20 cellular contexts compared by ENCODE assay signal in the genomic region with DNA sequence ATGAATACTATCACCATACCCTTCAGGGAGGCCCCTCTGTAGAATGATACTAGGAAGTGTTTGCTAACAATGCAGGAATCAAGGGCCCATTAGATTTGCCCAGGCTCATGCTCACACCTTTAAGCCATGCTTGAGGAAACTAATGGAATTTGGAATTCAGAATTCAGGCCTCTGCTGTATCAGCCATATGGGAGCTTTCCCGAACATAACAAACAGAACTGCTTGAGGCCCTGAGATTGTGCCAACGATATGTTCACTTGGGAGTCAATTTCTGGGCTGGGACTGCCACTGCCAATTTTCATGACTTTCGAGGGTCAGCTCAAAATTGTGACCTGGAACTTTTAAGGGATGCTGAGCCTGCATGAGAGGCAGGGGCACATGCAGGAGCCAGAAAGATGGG.
DNase-seq lines count a peak whose midpoint lies in the region; ATAC-seq and TF ChIP-seq lines count a peak whose summit lies in the region.
"Had no signal": no experiment of that assay in that cellular context is flagged by ENCODE, and none has a peak within 500 bp of the region (broad histone marks: within the 10 kb centered on the region; RNA-seq: fewer than 3 reads in every experiment).

No MANE protein-coding gene starts in this region.

- H3K9me3 ChIP-seq in SK-N-SH (no peaks in the 10 kb centered on the region), parathyroid adenoma (ENCODE audit: control insufficient read depth, low read length) (no peaks in the 10 kb centered on the region), transverse colon (no peaks in the 10 kb centered on the region)
- H3K9me3 ChIP-seq: BE2C had no signal

- no peaks in the 10 kb centered on the region for H3K9me2 ChIP-seq in SK-N-SH

- no peak for TF ChIP-seq POLR2A in transverse colon (IDR thresholded peaks at IDR 0.05)

- no peak overlapping the region for H3K27ac Mint-ChIP-seq in nephron progenitor cell
- H3K27ac Mint-ChIP-seq: CD4-positive, CD25-positive, alpha-beta regulatory T cell; HFFc6 had no signal

- no peak overlapping the region for H3K4me3 Mint-ChIP-seq in nephron progenitor cell
- H3K4me3 Mint-ChIP-seq: CD4-positive, CD25-positive, alpha-beta regulatory T cell; HFFc6 had no signal

- H3K9me3 Mint-ChIP-seq in nephron progenitor cell = no peaks in the 10 kb centered on the region
- H3K9me3 Mint-ChIP-seq: CD4-positive, CD25-positive, alpha-beta regulatory T cell; HFFc6 had no signal

- H3K27me3 ChIP-seq in SK-N-SH (ENCODE audit: insufficient read depth) (no peaks in the 10 kb centered on the region), parathyroid adenoma (ENCODE audit: control insufficient read depth, insufficient read depth, low read length) (no peaks in the 10 kb centered on the region), transverse colon (no peaks in the 10 kb centered on the region)
- H3K27me3 ChIP-seq: BE2C had no signal

- H3K27ac ChIP-seq in SK-N-SH (ENCODE audit: low read depth in 2 of 2, low read length in 1 of 2) (peak overlapping the region in 1 of 2 experiments; percentile 93; a peak in 2 of 4 replicates), parathyroid adenoma (no peak overlapping the region), transverse colon (no peak overlapping the region)
- H3K27ac ChIP-seq: RWPE1 had no signal

- TF ChIP-seq CTCF in SK-N-SH (IDR thresholded peaks at IDR 0.05) (no peak), parathyroid adenoma (IDR thresholded peaks at IDR 0.05) (no peak), transverse colon (IDR thresholded peaks at IDR 0.05) (no peak), nephron progenitor cell (IDR thresholded peaks at IDR 0.05) (no peak)

- 38% methylated on average over 3 of the region's 3 CpGs for WGBS in SK-N-SH (ENCODE audit: low lambda C conversion rate)
- 65% methylated on average over 3 of the region's 3 CpGs; no CpG with 5 or more reads in 1 of the 2 donors for WGBS in transverse colon (ENCODE audit: low coverage in 1 of 2), 2 donors

- in situ Hi-C loops in transverse colon (cut with MboI; ENCODE audit: low pct_ligation_motif_present in 1 of 4, low pct_unique_long_range_greater_than_20kb in 1 of 4, low sequenced_read_pairs in 3 of 4) = no loop called here

- no peak overlapping the region for H3K4me3 ChIP-seq in SK-N-SH (ENCODE audit: low read depth in 2 of 2, low read length in 1 of 2)
- H3K4me3 ChIP-seq in parathyroid adenoma (ENCODE audit: low read depth, low read length) = no peak overlapping the region
- H3K4me3 ChIP-seq in transverse colon = no peak overlapping the region

- H3K79me2 ChIP-seq in SK-N-SH (ENCODE audit: insufficient read depth) (no peaks in the 10 kb centered on the region), parathyroid adenoma (no peaks in the 10 kb centered on the region)

- CTCF ChIA-PET in SK-N-SH (lab: Yijun Ruan, JAX) = interaction anchor here (0.9 to 7.0 kb wide), 6 partner anchors 47 to 439 kb away, joined by 3 to 37 read pairs (median 5); no protein-coding TSS in a partner anchor

- H3K4me2 ChIP-seq in SK-N-SH = no peak overlapping the region
- H3K4me2 ChIP-seq in parathyroid adenoma (ENCODE audit: low read length) = no peak overlapping the region

- H3K27me3 Mint-ChIP-seq in nephron progenitor cell (ENCODE audit: low read depth, poor library complexity) = peaks cover 16% of the 10 kb centered on the region

- POLR2A ChIA-PET in SK-N-SH (lab: Yijun Ruan, JAX) = interaction anchor here (0.7 to 2.2 kb wide), 5 partner anchors 20 to 135 kb away, joined by 3 to 12 read pairs (median 3); no protein-coding TSS in a partner anchor

- H3F3A ChIP-seq in SK-N-SH (replicated peaks; ENCODE audit: insufficient read depth) = no peaks in the 10 kb centered on the region

- TF ChIP-seq EP300 in SK-N-SH (IDR thresholded peaks at IDR 0.05; ENCODE audit: borderline replicate concordance in 1 of 2, low read depth in 1 of 2, low read length in 1 of 2) (peak in 1 of 2 experiments; percentile 85; a peak in 2 of 4 replicates), transverse colon (IDR thresholded peaks at IDR 0.05; ENCODE audit: low read depth) (no peak)

- H3K9ac ChIP-seq in SK-N-SH (no peak overlapping the region), parathyroid adenoma (no peak overlapping the region)

- peaks cover 0 to 62% of the 10 kb centered on the region in 2 experiments; a peak in 2 of 4 replicates for H3K4me1 ChIP-seq in SK-N-SH (ENCODE audit: control insufficient read depth in 1 of 2, insufficient read depth in 2 of 2, low read depth in 1 of 2, low read length in 1 of 2)
- H3K4me1 ChIP-seq in parathyroid adenoma = peaks cover 11% of the 10 kb centered on the region
- H3K4me1 ChIP-seq in transverse colon = no peaks in the 10 kb centered on the region

- peaks cover 62% of the 10 kb centered on the region for H3K4me1 Mint-ChIP-seq in nephron progenitor cell
- H3K4me1 Mint-ChIP-seq: CD4-positive, CD25-positive, alpha-beta regulatory T cell had no signal

- H3K36me3 ChIP-seq in SK-N-SH (replicated peaks in 1 of 2; ENCODE audit: control insufficient read depth in 1 of 2, insufficient read depth in 2 of 2, low read length in 1 of 2) (no peaks in the 10 kb centered on the region), parathyroid adenoma (ENCODE audit: control insufficient read depth, insufficient read depth, low read length) (no peaks in the 10 kb centered on the region), transverse colon (no peaks in the 10 kb centered on the region)
- H3K36me3 ChIP-seq: BE2C had no signal

- H3K36me3 Mint-ChIP-seq in nephron progenitor cell (ENCODE audit: low read depth) = no peaks in the 10 kb centered on the region
- H3K36me3 Mint-ChIP-seq: CD4-positive, CD25-positive, alpha-beta regulatory T cell had no signal

- intact Hi-C loops in transverse colon (cut with DNase I; ENCODE audit: low total_unique reads) (no loop called here), sciatic nerve (cut with DNase I) (no loop called here)

- peak; percentile 51 for DNase-seq in NCI-H1694 (lab: John Stamatoyannopoulos, UW)
- DNase-seq in SK-N-SH = peak; percentile 55
- peak; percentile 82 for DNase-seq in cerebellar cortex (ENCODE audit: low spot score)
- no peak for DNase-seq in activated gamma-delta T cell treated with Interleukin-2 at 50 U/mL for 16 hours
- no peak for DNase-seq in transverse colon
- no peak for DNase-seq in nephron progenitor cell
- DNase-seq in sciatic nerve (ENCODE audit: low spot score) = no peak
- DNase-seq: BE2C; CD4-positive, CD25-positive, alpha-beta regulatory T cell; GF-D8; HFFc6; Kasumi-1; NCI-H187 treated with DMSO at 0.1 percent for 48 hours; NCI-H2107; NCI-H2227 treated with DMSO at 0.1 percent for 48 hours; NCI-H510A treated with DMSO at 0.1 percent for 48 hours; NCI-H748 treated with DMSO at 0.1 percent for 48 hours; SHP77 treated with DMSO at 0.1 percent for 48 hours had no signal

- H2AFZ ChIP-seq in SK-N-SH (ENCODE audit: low read depth) = no peak overlapping the region
- H2AFZ ChIP-seq in parathyroid adenoma = peak overlapping the region; percentile 31

- peak; percentile 34; the same call in 1 of the 2 replicates for TF ChIP-seq RAD21 in SK-N-SH (IDR thresholded peaks at IDR 0.05; ENCODE audit: low read length)

- no peaks in the 10 kb centered on the region for H4K20me1 ChIP-seq in SK-N-SH (ENCODE audit: insufficient read depth)

- ATAC-seq in sciatic nerve = no peak

TF ChIP-seq in SK-N-SH, 30 proteins besides CTCF, POLR2A, EP300 and RAD21:
- peak; percentile 13; the same call in 1 of the 2 replicates for TF ChIP-seq SMC3 (IDR thresholded peaks at IDR 0.05; ENCODE audit: low read depth, low read length)
- TF ChIP-seq RCOR1 (IDR thresholded peaks at IDR 0.05; ENCODE audit: low read length) = peak; percentile 95
- no peak for TF ChIP-seq TEAD4 (IDR thresholded peaks at IDR 0.05; ENCODE audit: borderline replicate concordance, insufficient read depth)
- peak; percentile 49 for TF ChIP-seq CHD2 (IDR thresholded peaks at IDR 0.05; ENCODE audit: low read length, partially characterized antibody)
- peak; percentile 92 for TF ChIP-seq GATA2 (CRISPR knock-in tag; IDR thresholded peaks at IDR 0.05)

Comparison
In these comparisons a context has a peak if more than half of its experiments do, and no peak if none do; other contexts are left out.
1. DNase-seq: peak in NCI-H1694 (single experiment), SK-N-SH (single experiment) and cerebellar cortex (single experiment); none in activated gamma-delta T cell treated with Interleukin-2 at 50 U/mL for 16 hours (single experiment), transverse colon (single experiment), nephron progenitor cell (single experiment) and sciatic nerve (single experiment).